ENCODE assay signal across 15 cellular contexts in the genomic region with DNA sequence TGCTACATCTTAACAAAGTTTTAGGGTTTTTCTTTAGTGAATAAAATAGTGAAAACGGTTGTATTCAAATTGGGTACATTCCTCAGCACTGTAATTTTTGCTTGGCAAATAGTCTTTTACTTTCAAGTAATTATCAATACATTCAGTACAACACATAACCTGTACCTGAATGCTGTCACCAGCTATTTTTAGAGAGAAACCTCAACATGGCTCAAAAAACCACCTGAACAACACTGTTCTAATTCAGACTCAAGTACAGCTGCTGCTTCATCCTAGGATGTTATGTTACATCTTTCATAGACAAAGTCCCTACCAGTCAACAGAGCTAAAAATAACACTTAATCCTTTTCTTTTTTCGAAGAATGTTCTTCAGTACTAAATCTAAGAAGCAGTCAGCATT. TPM values are rescaled to one million over a fixed set of nuclear protein-coding genes. Genes with fewer than 3 reads are reported as not detected.
DNase-seq lines count a peak whose midpoint lies in the region; ATAC-seq, FAIRE-seq and TF ChIP-seq lines count a peak whose summit lies in the region.
"Had no signal": no experiment of that assay in that cellular context is flagged by ENCODE, and none has a peak within 500 bp of the region (broad histone marks: within the 10 kb centered on the region; RNA-seq: fewer than 3 reads in every experiment).

No MANE protein-coding gene starts in this region.

- H3K9me3 ChIP-seq in SJCRH30 (replicated peaks) (no peaks in the 10 kb centered on the region), transverse colon (no peaks in the 10 kb centered on the region)
- H3K9me3 ChIP-seq: heart left ventricle, upper lobe of left lung had no signal

- no peaks in the 10 kb centered on the region for H3K4me1 ChIP-seq in SJCRH30
- peaks cover 5 to 29% (median 20%) of the 10 kb centered on the region in 4 donors for H3K4me1 ChIP-seq in transverse colon

- H3K4me3 Mint-ChIP-seq in activated CD4-positive, alpha-beta T cell treated with anti-CD3 and anti-CD28 coated beads for 36 hours, result no peak overlapping the region

- H3K4me3 ChIP-seq in SJCRH30 (no peak overlapping the region), transverse colon (no peak overlapping the region)
- H3K4me3 ChIP-seq: heart left ventricle, upper lobe of left lung had no signal

- in situ Hi-C loops in transverse colon (cut with MboI; ENCODE audit: low pct_ligation_motif_present in 1 of 4, low pct_unique_long_range_greater_than_20kb in 1 of 4, low sequenced_read_pairs in 3 of 4), result no loop called here

- no peak for TF ChIP-seq EP300 in transverse colon (IDR thresholded peaks at IDR 0.05; ENCODE audit: low read depth)

- intact Hi-C loops in activated CD4-positive, alpha-beta T cell treated with anti-CD3 and anti-CD28 coated beads for 36 hours (cut with DNase I, micrococcal nuclease), result loop anchor here in 1 of 2 experiments (10.0 kb wide), 1 partner anchor 107 kb away; a partner anchor contains a TSS
- intact Hi-C loops in transverse colon (cut with DNase I; ENCODE audit: low total_unique reads), result no loop called here

- no peak for ATAC-seq in activated CD4-positive, alpha-beta T cell treated with anti-CD3 and anti-CD28 coated beads for 36 hours
- ATAC-seq in GM19455 (IDR thresholded peaks at IDR 0.05; ENCODE audit: unreplicated experiment) (peak; percentile 37), HG03280 (IDR thresholded peaks at IDR 0.05; ENCODE audit: unreplicated experiment) (peak; percentile 48)
- ATAC-seq: heart left ventricle, left colon had no signal

- no peaks in the 10 kb centered on the region for H3K27me3 ChIP-seq in SJCRH30
- H3K27me3 ChIP-seq in transverse colon, result no peaks in the 10 kb centered on the region
- H3K27me3 ChIP-seq: heart left ventricle, upper lobe of left lung had no signal

- no peak for DNase-seq in activated CD4-positive, alpha-beta T cell treated with anti-CD3 and anti-CD28 coated beads for 36 hours
- no peak for DNase-seq in activated CD4-positive, alpha-beta T cell treated with anti-CD3 and anti-CD28 coated beads, Interleukin-2, amount 50 U/mL, for 4 hours
- DNase-seq in medulla oblongata (ENCODE audit: extremely low spot score), result peak; percentile 12
- DNase-seq in SJCRH30, result no peak
- no peak for DNase-seq in RCC 7860 (ENCODE audit: low spot score)
- DNase-seq in transverse colon, result no peak
- DNase-seq: 8988T, heart left ventricle, left colon, NCI-H1105 treated with DMSO at 0.1 percent for 48 hours, NCI-H510A treated with DMSO at 0.1 percent for 48 hours, upper lobe of left lung had no signal

- peaks cover 43% of the 10 kb centered on the region for H3K4me1 Mint-ChIP-seq in activated CD4-positive, alpha-beta T cell treated with anti-CD3 and anti-CD28 coated beads for 36 hours

- H3K27ac ChIP-seq in SJCRH30, result no peak overlapping the region
- no peak overlapping the region for H3K27ac ChIP-seq in transverse colon

- CTCF ChIA-PET in activated CD4-positive, alpha-beta T cell treated with anti-CD3 and anti-CD28 coated beads for 36 hours (lab: Charles Lee), result interaction anchor here (0.6 to 2.2 kb wide), 9 partner anchors 8 to 618 kb away, joined by 3 to 8 read pairs (median 4); a partner anchor contains a TSS

- H3K27ac Mint-ChIP-seq in activated CD4-positive, alpha-beta T cell treated with anti-CD3 and anti-CD28 coated beads for 36 hours, result peak overlapping the region; percentile 40

- POLR2A ChIA-PET in activated CD4-positive, alpha-beta T cell treated with anti-CD3 and anti-CD28 coated beads for 36 hours (lab: Charles Lee), result no interaction called here

- peaks cover 82% of the 10 kb centered on the region for H3K36me3 ChIP-seq in SJCRH30
- peaks cover 0 to 47% (median 16%) of the 10 kb centered on the region in 4 donors for H3K36me3 ChIP-seq in transverse colon

- no peak for TF ChIP-seq CTCF in transverse colon (IDR thresholded peaks at IDR 0.05)

- no peaks in the 10 kb centered on the region for H3K27me3 Mint-ChIP-seq in activated CD4-positive, alpha-beta T cell treated with anti-CD3 and anti-CD28 coated beads for 36 hours

- no peak for TF ChIP-seq POLR2A in transverse colon (IDR thresholded peaks at IDR 0.05)

- no peaks in the 10 kb centered on the region for H3K9me3 Mint-ChIP-seq in activated CD4-positive, alpha-beta T cell treated with anti-CD3 and anti-CD28 coated beads for 36 hours (ENCODE audit: low read depth)

- WGBS in transverse colon (ENCODE audit: low coverage in 1 of 2), 2 donors, result 60 to 65% methylated on average over 2 of the region's 2 CpGs

- no peak for FAIRE-seq in RCC 7860 (lab: Jason Lieb, UNC)
- FAIRE-seq: endothelial cell of umbilical vein had no signal

- H3K36me3 Mint-ChIP-seq in activated CD4-positive, alpha-beta T cell treated with anti-CD3 and anti-CD28 coated beads for 36 hours (ENCODE audit: low read depth), result peaks cover 75% of the 10 kb centered on the region

RNA-seq across cellular contexts. Expression of a gene that starts 20.6 kb away (rescaled TPM):
- total RNA-seq in activated CD4-positive, alpha-beta T cell treated with anti-CD3 and anti-CD28 coated beads for 36 hours, result 100 to 1,000 TPM; 123 to 157 TPM
- 269 and 274 TPM in 2 replicates for total RNA-seq in SJCRH30 (2014; rRNA removed; shearing (Covaris generic))
- 10 to 100 TPM; 35.2 to 90.3 (median 66.3) TPM for total RNA-seq in transverse colon
